In the genomic region with DNA sequence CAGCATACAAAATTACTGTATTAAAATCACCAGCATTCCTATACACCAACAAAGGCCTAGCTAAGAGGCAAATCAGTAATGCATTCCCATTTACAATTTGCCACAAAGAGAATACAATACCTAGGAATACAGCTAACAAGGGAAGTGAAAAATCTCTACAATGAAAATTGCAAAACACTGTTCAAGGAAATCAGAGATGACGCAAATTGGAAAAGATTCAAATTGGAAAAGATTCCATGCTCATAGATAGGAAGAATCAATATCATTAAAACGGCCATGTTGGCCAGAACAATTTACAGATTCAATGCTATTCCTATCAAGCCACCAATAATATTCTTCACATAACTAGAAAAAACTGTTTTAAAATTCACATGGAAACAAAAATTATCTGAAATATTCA, we compare ENCODE assay signal across 27 cellular contexts.
"Had no signal": no experiment of that assay in that cellular context is flagged by ENCODE, and none has a peak within 500 bp of the region (broad histone marks: within the 10 kb centered on the region; RNA-seq: fewer than 3 reads in every experiment).

No MANE protein-coding gene starts in this region.

- FAIRE-seq: urothelium cell line had no signal

- H3K36me3 ChIP-seq: stomach, suprapubic skin, thoracic aorta, thyroid gland, tibial artery, tibial nerve, transverse colon, upper lobe of left lung, upper lobe of right lung, uterus, vagina had no signal

- H3K27ac ChIP-seq: stomach, suprapubic skin, testis, thoracic aorta, thyroid gland, tibial artery, tibial nerve, transverse colon, upper lobe of left lung, upper lobe of right lung, uterus, vagina had no signal

- H3K4me3 ChIP-seq: stomach, suprapubic skin, testis, thoracic aorta, thyroid gland, tibial artery, tibial nerve, transverse colon, upper lobe of left lung, upper lobe of right lung, uterus, vagina had no signal

- H3K9me3 ChIP-seq: testis, thyroid gland, upper lobe of right lung, uterus, vagina had no signal

- H3K27me3 ChIP-seq: stomach, suprapubic skin, testis, thyroid gland, tibial artery, tibial nerve, transverse colon, upper lobe of left lung, upper lobe of right lung, uterus, vagina had no signal

- DNase-seq: stimulated activated CD4-positive, alpha-beta T cell treated with anti-CD3 and anti-CD28 coated beads, Interleukin-2, amount 100 ng/mL, for 48 hours; stimulated activated CD4-positive, alpha-beta T cell treated with anti-CD3 and anti-CD28 coated beads, Interleukin-4, amount 100 ng/mL, for 1 hour; stimulated activated CD4-positive, alpha-beta T cell treated with anti-CD3 and anti-CD28 coated beads, Interleukin-4, amount 100 ng/mL, for 24 hours; stimulated activated CD4-positive, alpha-beta T cell treated with anti-CD3 and anti-CD28 coated beads, Interleukin-4, amount 100 ng/mL, for 4 hours; stimulated activated CD8-positive, alpha-beta memory T cell treated with anti-CD3 and anti-CD28 coated beads, Interleukin-4, amount 100 ng/mL, for 48 hours; stimulated activated naive B cell treated with anti-CD40 and anti-IgM and Interleukin-4, amounts not matched to agents 10 μg/mL and 1 μg/mL and 100 μg/mL, for 72 hours; stimulated activated naive CD4-positive, alpha-beta T cell; stimulated activated naive CD4-positive, alpha-beta T cell treated with Interleukin-2 at 50 U/mL for 16 hours; stimulated activated naive CD8-positive, alpha-beta T cell treated with anti-CD3 and anti-CD28 coated beads, Interleukin-15, amount 100 ng/mL, for 72 hours; stimulated activated naive CD8-positive, alpha-beta T cell treated with anti-CD3 and anti-CD28 coated beads, Interleukin-15, Interleukin-2, amounts not matched to agents 100 U/mL and 50 U/mL, for 24 hours; stomach; substantia nigra; testis; thyroid gland; tibial artery; transverse colon; trophoblast cell; upper lobe of left lung; upper lobe of right lung; uterus had no signal

- H3K4me1 ChIP-seq: stomach, suprapubic skin, testis, thyroid gland, tibial artery, tibial nerve, transverse colon, upper lobe of left lung, upper lobe of right lung, uterus, vagina had no signal

- ATAC-seq: stimulated activated effector memory CD8-positive, alpha-beta T cell treated with anti-CD3 and anti-CD28 coated beads, Interleukin-12 subunit alpha, Interleukin-12 subunit beta, amount 100 ng/mL, for 72 hours; stimulated activated memory B cell treated with anti-CD40 and anti-IgM and Interleukin-4, amounts not matched to agents 10 μg/mL and 1 μg/mL and 100 μg/mL, for 72 hours; stimulated activated naive B cell treated with anti-CD40 and anti-IgM and Interleukin-4, amounts not matched to agents 10 μg/mL and 1 μg/mL and 100 μg/mL, for 72 hours; stimulated activated naive CD8-positive, alpha-beta T cell treated with anti-CD3 and anti-CD28 coated beads, Interleukin-15, amount 100 ng/mL, for 72 hours; stimulated activated naive CD8-positive, alpha-beta T cell treated with anti-CD3 and anti-CD28 coated beads, Interleukin-15, Interleukin-2, amounts not matched to agents 100 U/mL and 50 U/mL, for 24 hours; upper lobe of right lung had no signal
